ENCODE assay signal across 1 cellular context in genomic region chr1:201062511-201063189, GRCh38.
TF ChIP-seq lines count a peak whose summit lies in the region.

No MANE protein-coding gene starts in this region.

TF ChIP-seq in WTC11, 78 proteins besides CTCF, POLR2A, EP300 and RAD21 (continued from another document):
- TF ChIP-seq ATF6 (CRISPR knock-in tag; IDR thresholded peaks at IDR 0.05) (no peak), JUN (CRISPR knock-in tag; IDR thresholded peaks at IDR 0.05) (no peak)
